Comparison of ENCODE assay signal across 11 cellular contexts in genomic region chrX:108312938-108313337, GRCh38.
DNase-seq lines count a peak whose midpoint lies in the region; FAIRE-seq and TF ChIP-seq lines count a peak whose summit lies in the region.
"Had no signal": no experiment of that assay in that cellular context is flagged by ENCODE, and none has a peak within 500 bp of the region (broad histone marks: within the 10 kb centered on the region; RNA-seq: fewer than 3 reads in every experiment).

No MANE protein-coding gene starts in this region.

- H3K9me3 ChIP-seq in mesodermal cell (ENCODE audit: control insufficient read depth, low read length), result no peaks in the 10 kb centered on the region

- peak; percentile 3 for DNase-seq in DMS53 treated with DMSO at 0.1 percent for 48 hours (lab: John Stamatoyannopoulos, UW; ENCODE audit: unreplicated experiment)
- peak; percentile 47 for DNase-seq in NCI-H146 (lab: John Stamatoyannopoulos, UW)
- no peak for DNase-seq in chondrocyte (ENCODE audit: low spot score)
- no peak for DNase-seq in D721Med (ENCODE audit: insufficient read length, low spot score)
- DNase-seq in NCI-H526 treated with DMSO at 0.1 percent for 48 hours (lab: John Stamatoyannopoulos, UW), result no peak
- DNase-seq in hepatic stellate cell (ENCODE audit: low spot score), result no peak
- DNase-seq in activated CD4-positive, alpha-beta T cell treated with anti-CD3 and anti-CD28 coated beads, Interleukin-2, amount 50 U/mL, for 48 hours, result no peak
- DNase-seq: activated CD4-positive, alpha-beta T cell treated with anti-CD3 and anti-CD28 coated beads for 36 hours; erythroblast; small intestine had no signal

- H3K27ac ChIP-seq in mesodermal cell (ENCODE audit: low read depth, low read length, severe bottlenecking), result peak overlapping the region; percentile 58

- H3K4me1 Mint-ChIP-seq in chondrocyte (ENCODE audit: low read depth), result peaks cover 18% of the 10 kb centered on the region
- H3K4me1 Mint-ChIP-seq: activated CD4-positive, alpha-beta T cell treated with anti-CD3 and anti-CD28 coated beads for 36 hours had no signal

- peaks cover 6% of the 10 kb centered on the region for H3K9me3 Mint-ChIP-seq in chondrocyte (ENCODE audit: low read depth)

- H3K27ac Mint-ChIP-seq in chondrocyte (ENCODE audit: unreplicated experiment), result peak overlapping the region; percentile 80
- H3K27ac Mint-ChIP-seq: activated CD4-positive, alpha-beta T cell treated with anti-CD3 and anti-CD28 coated beads for 36 hours had no signal

- 67% methylated on average over 1 of the region's 1 CpG; no CpG with 5 or more reads in 1 of the 2 experiments for WGBS in mesodermal cell (ENCODE audit: insufficient coverage in 2 of 2), 2 experiments

- H3K4me3 ChIP-seq in mesodermal cell (ENCODE audit: extremely low read depth, insufficient read depth, low read length, poor library complexity, severe bottlenecking), result no peak overlapping the region

- no peak for TF ChIP-seq CTCF in chondrocyte (IDR thresholded peaks at IDR 0.05)
- TF ChIP-seq CTCF in D721Med (IDR thresholded peaks at IDR 0.05; ENCODE audit: insufficient read depth, missing control alignments), result no peak

- H3K4me1 ChIP-seq in mesodermal cell (ENCODE audit: control insufficient read depth, insufficient read depth, low read length, poor library complexity, severe bottlenecking), result peaks cover 30% of the 10 kb centered on the region

- no peak for FAIRE-seq in D721Med (lab: Jason Lieb, UNC)
- FAIRE-seq: small intestine had no signal

- no peaks in the 10 kb centered on the region for H3K36me3 Mint-ChIP-seq in chondrocyte (ENCODE audit: low read depth)

- peaks cover 6% of the 10 kb centered on the region for H3K36me3 ChIP-seq in mesodermal cell (ENCODE audit: control insufficient read depth, insufficient read depth, low read length)

- no peak overlapping the region for H3K4me3 Mint-ChIP-seq in chondrocyte (ENCODE audit: unreplicated experiment)
- H3K4me3 Mint-ChIP-seq: activated CD4-positive, alpha-beta T cell treated with anti-CD3 and anti-CD28 coated beads for 36 hours had no signal

- H3K27me3 Mint-ChIP-seq in chondrocyte (ENCODE audit: low read depth), result no peaks in the 10 kb centered on the region
- H3K27me3 Mint-ChIP-seq: activated CD4-positive, alpha-beta T cell treated with anti-CD3 and anti-CD28 coated beads for 36 hours had no signal

Comparison
In these comparisons a context has a peak if more than half of its experiments do, and no peak if none do; other contexts are left out.
1. DNase-seq: peak in DMS53 treated with DMSO at 0.1 percent for 48 hours (single experiment) and NCI-H146 (single experiment); none in chondrocyte (single experiment), D721Med (single experiment), NCI-H526 treated with DMSO at 0.1 percent for 48 hours (single experiment), hepatic stellate cell (single experiment) and activated CD4-positive, alpha-beta T cell treated with anti-CD3 and anti-CD28 coated beads, Interleukin-2, amount 50 U/mL, for 48 hours (0 of 2).